16 cellular contexts compared by ENCODE assay signal in genomic region chrX:12349201-12349600, GRCh38.
A peak's percentile ranks its signal among the peaks of the same experiment; 100 is the strongest.
DNase-seq lines count a peak whose midpoint lies in the region; TF ChIP-seq lines count a peak whose summit lies in the region.
"Had no signal": no experiment of that assay in that cellular context is flagged by ENCODE, and none has a peak within 500 bp of the region (broad histone marks: within the 10 kb centered on the region; RNA-seq: fewer than 3 reads in every experiment).

No MANE protein-coding gene starts in this region.

- H3K9me3 Mint-ChIP-seq in neural progenitor cell, result no peaks in the 10 kb centered on the region
- H3K9me3 Mint-ChIP-seq: CD4-positive, alpha-beta T cell had no signal

- no peaks in the 10 kb centered on the region for H4K20me1 ChIP-seq in neural progenitor cell (ENCODE audit: low read depth)

- no peak overlapping the region for H3K4me3 Mint-ChIP-seq in neural progenitor cell
- H3K4me3 Mint-ChIP-seq: B cell; CD4-positive, alpha-beta T cell; T-cell had no signal

- no peak overlapping the region for H2AFZ ChIP-seq in neural progenitor cell (replicated peaks)

- no peaks in the 10 kb centered on the region for H3K36me3 Mint-ChIP-seq in neural progenitor cell
- H3K36me3 Mint-ChIP-seq: T-cell had no signal

- H3K9ac ChIP-seq in neural progenitor cell, result no peak overlapping the region

- H3K27me3 Mint-ChIP-seq in neural progenitor cell (ENCODE audit: insufficient read depth, low read depth), result no peaks in the 10 kb centered on the region
- H3K27me3 Mint-ChIP-seq: CD4-positive, alpha-beta T cell had no signal

- no peak overlapping the region for H3K27ac ChIP-seq in WERI-Rb-1
- H3K27ac ChIP-seq in neural progenitor cell, result no peak overlapping the region
- H3K27ac ChIP-seq: SJSA1 had no signal

- peak; percentile 13 for DNase-seq in ELF-1 (ENCODE audit: low read depth, low spot score)
- peak; percentile 12 for DNase-seq in HEK293T (ENCODE audit: extremely low spot score)
- DNase-seq in WERI-Rb-1, result no peak
- peak; percentile 5 for DNase-seq in neural progenitor cell (ENCODE audit: low spot score)
- DNase-seq in KBM-7, result no peak
- no peak for DNase-seq in NCI-H146 (lab: John Stamatoyannopoulos, UW)
- no peak for DNase-seq in AG20443 (ENCODE audit: low spot score)
- DNase-seq: CD4-positive, alpha-beta T cell; DMS53; GOT3; NCI-H1105; NCI-H1694 treated with DMSO at 0.1 percent for 48 hours; NCI-H345; T-cell had no signal

- peak; percentile 21; the same call in 1 of the 2 replicates for TF ChIP-seq CTCF in WERI-Rb-1 (IDR thresholded peaks at IDR 0.05; ENCODE audit: low read depth, low read length)
- TF ChIP-seq CTCF in neural progenitor cell (IDR thresholded peaks at IDR 0.05), result peak; percentile 27

- no peaks in the 10 kb centered on the region for H3K79me2 ChIP-seq in neural progenitor cell (ENCODE audit: low read depth)

- in situ Hi-C loops in KBM-7 (cut with MboI; ENCODE audit: low pct_unique_long_range_greater_than_20kb, low sequenced_read_pairs), result no loop called here

- CTCF ChIA-PET in HEK293T (lab: Yijun Ruan, JAX), result interaction anchor here (0.5 to 1.0 kb wide), 2 partner anchors 13 to 15 kb away, joined by 3 to 4 read pairs; no protein-coding TSS in a partner anchor

- no peak overlapping the region for H3K4me2 ChIP-seq in neural progenitor cell

- H3K4me1 Mint-ChIP-seq in neural progenitor cell, result no peaks in the 10 kb centered on the region
- H3K4me1 Mint-ChIP-seq: B cell, T-cell had no signal

- no peak overlapping the region for H3K27ac Mint-ChIP-seq in neural progenitor cell
- H3K27ac Mint-ChIP-seq: B cell; CD4-positive, alpha-beta T cell; T-cell had no signal

- H3K4me3 ChIP-seq in WERI-Rb-1 (ENCODE audit: low read depth, low read length), result no peak overlapping the region
- H3K4me3 ChIP-seq in neural progenitor cell, result no peak overlapping the region
- H3K4me3 ChIP-seq: SJSA1 had no signal

- H3K9me3 ChIP-seq in WERI-Rb-1 (ENCODE audit: severe bottlenecking), result no peaks in the 10 kb centered on the region
- H3K9me3 ChIP-seq in neural progenitor cell (ENCODE audit: low read depth), result no peaks in the 10 kb centered on the region
- H3K9me3 ChIP-seq: SJSA1 had no signal

- no peaks in the 10 kb centered on the region for H3K4me1 ChIP-seq in neural progenitor cell
- H3K4me1 ChIP-seq: SJSA1 had no signal

- H3F3A ChIP-seq in neural progenitor cell (ENCODE audit: low read depth), result no peaks in the 10 kb centered on the region

- H3K36me3 ChIP-seq in WERI-Rb-1 (no peaks in the 10 kb centered on the region), neural progenitor cell (no peaks in the 10 kb centered on the region)
- H3K36me3 ChIP-seq: SJSA1 had no signal

- H3K27me3 ChIP-seq in WERI-Rb-1 (ENCODE audit: insufficient read depth, low read depth, severe bottlenecking) (peaks cover 30% of the 10 kb centered on the region), neural progenitor cell (no peaks in the 10 kb centered on the region)
- H3K27me3 ChIP-seq: SJSA1 had no signal

- POLR2A ChIA-PET in HEK293T (lab: Yijun Ruan, JAX), result no interaction called here

TF ChIP-seq in HEK293T, 16 proteins besides CTCF, POLR2A, EP300 and RAD21:
- TF ChIP-seq PKNOX1 (IDR thresholded peaks at IDR 0.05) (no peak), ARNT (IDR thresholded peaks at IDR 0.05) (no peak), SUZ12 (IDR thresholded peaks at IDR 0.05) (no peak), NFRKB (IDR thresholded peaks at IDR 0.05) (no peak), CTBP1 (IDR thresholded peaks at IDR 0.05; ENCODE audit: borderline replicate concordance) (no peak), FOXM1 (IDR thresholded peaks at IDR 0.05; ENCODE audit: borderline replicate concordance) (no peak), FOXK2 (IDR thresholded peaks at IDR 0.05) (no peak), FOXA1 (IDR thresholded peaks at IDR 0.05) (no peak), ELF4 (IDR thresholded peaks at IDR 0.05) (no peak), ZNF384 (IDR thresholded peaks at IDR 0.05) (no peak), BHLHE40 (IDR thresholded peaks at IDR 0.05; ENCODE audit: borderline replicate concordance) (no peak), HDGF (IDR thresholded peaks at IDR 0.05; ENCODE audit: borderline replicate concordance) (no peak), L3MBTL2 (conservative IDR thresholded peaks at IDR 0.05) (no peak), SP1 (IDR thresholded peaks at IDR 0.05) (no peak)

Comparison
In these comparisons a context has a peak if more than half of its experiments do, and no peak if none do; other contexts are left out.
1. DNase-seq: peak in ELF-1 (single experiment), HEK293T (single experiment) and neural progenitor cell (single experiment); none in WERI-Rb-1 (single experiment), KBM-7 (single experiment), NCI-H146 (single experiment) and AG20443 (single experiment).